16 cellular contexts compared by ENCODE assay signal in genomic region chr1:203661572-203661971, GRCh38. TPM values are rescaled to one million over a fixed set of nuclear protein-coding genes. Genes with fewer than 3 reads are reported as not detected.
DNase-seq lines count a peak whose midpoint lies in the region; ATAC-seq and TF ChIP-seq lines count a peak whose summit lies in the region.
"Had no signal": no experiment of that assay in that cellular context is flagged by ENCODE, and none has a peak within 500 bp of the region (broad histone marks: within the 10 kb centered on the region; RNA-seq: fewer than 3 reads in every experiment).

No MANE protein-coding gene starts in this region.

- H3K27ac ChIP-seq in RWPE1 = peak overlapping the region; percentile 18; the same call in 1 of the 2 replicates
- peak overlapping the region; percentile 1 to 89 (median 70) for H3K27ac ChIP-seq in gastroesophageal sphincter
- H3K27ac ChIP-seq in psoas muscle = peak overlapping the region; percentile 84
- H3K27ac ChIP-seq: thoracic aorta had no signal

- no peak for TF ChIP-seq EP300 in gastroesophageal sphincter (IDR thresholded peaks at IDR 0.05)

- TF ChIP-seq CTCF in RWPE1 (conservative IDR thresholded peaks at IDR 0.05; ENCODE audit: low read depth) (no peak), gastroesophageal sphincter (IDR thresholded peaks at IDR 0.05) (no peak), psoas muscle (IDR thresholded peaks at IDR 0.05) (no peak)

- H3K27me3 ChIP-seq in gastroesophageal sphincter = no peaks in the 10 kb centered on the region
- no peaks in the 10 kb centered on the region for H3K27me3 ChIP-seq in psoas muscle (ENCODE audit: insufficient read depth in 3 of 3, low read length in 2 of 3)
- H3K27me3 ChIP-seq: ascending aorta had no signal

- CTCF ChIA-PET in RWPE1 (lab: Yijun Ruan, JAX) = interaction anchor here (1.0 to 1.6 kb wide), 3 partner anchors 18 to 394 kb away, joined by 3 to 4 read pairs (median 3); no protein-coding TSS in a partner anchor

- no peaks in the 10 kb centered on the region for H3K36me3 ChIP-seq in gastroesophageal sphincter
- H3K36me3 ChIP-seq in psoas muscle (ENCODE audit: insufficient read depth in 1 of 2, low read depth in 1 of 2) = no peaks in the 10 kb centered on the region
- H3K36me3 ChIP-seq: ascending aorta, thoracic aorta had no signal

- H3K4me1 ChIP-seq in gastroesophageal sphincter (peaks cover 13 to 99% (median 33%) of the 10 kb centered on the region in 3 donors), psoas muscle (peaks cover 30% of the 10 kb centered on the region)

- H3K9me3 ChIP-seq in gastroesophageal sphincter = no peaks in the 10 kb centered on the region
- H3K9me3 ChIP-seq in psoas muscle = no peaks in the 10 kb centered on the region
- H3K9me3 ChIP-seq: ascending aorta, Caco-2, thoracic aorta had no signal

- ATAC-seq in gastroesophageal sphincter (peak; percentile 19), psoas muscle (peak; percentile 41 to 69 (median 50))
- ATAC-seq: sciatic nerve had no signal

- TF ChIP-seq POLR2A in gastroesophageal sphincter (IDR thresholded peaks at IDR 0.05) = no peak

- intact Hi-C loops in psoas muscle (cut with DNase I) = loop anchor here (5.0 kb wide), 1 partner anchor 34 kb away; the partner anchor contains the start of gene ATP2B4 (in 2 of the 2)

- H3K4me3 ChIP-seq in gastroesophageal sphincter (no peak overlapping the region), psoas muscle (no peak overlapping the region)
- H3K4me3 ChIP-seq: ascending aorta, thoracic aorta had no signal

- DNase-seq in HT-29 (ENCODE audit: low spot score) = peak; percentile 53
- DNase-seq in RWPE1 (ENCODE audit: low spot score) = no peak
- peak; percentile 41 to 65 for DNase-seq in psoas muscle
- DNase-seq in germinal center (ENCODE audit: low spot score) = no peak
- DNase-seq in NCI-H748 treated with DMSO at 0.1 percent for 48 hours (lab: John Stamatoyannopoulos, UW) = no peak
- DNase-seq in putamen (ENCODE audit: low spot score) = no peak
- no peak for DNase-seq in anterior cingulate cortex (lab: John Stamatoyannopoulos, UW)
- DNase-seq: activated CD8-positive, alpha-beta memory T cell treated with anti-CD3 and anti-CD28 coated beads, Interleukin-2, amount 50 U/mL, for 48 hours; Caco-2; endodermal cell; hypothalamus; MV-4-11 had no signal

- WGBS in gastroesophageal sphincter (ENCODE audit: low coverage in 1 of 2), 2 donors = 26 to 38% methylated on average over 1 to 2 of the region's 2 CpGs
- WGBS in psoas muscle, 3 donors = 6 to 38% (median 12%) methylated on average over 2 of the region's 2 CpGs

- POLR2A ChIA-PET in RWPE1 (lab: Yijun Ruan, JAX; ENCODE audit: low non-redundant PET) = interaction anchor here (0.7 kb wide), 1 partner anchor 74 kb away, joined by 5 read pairs; no protein-coding TSS in a partner anchor

RNA-seq across cellular contexts. Expression of gene ATP2B4, which starts 34.9 kb away (rescaled TPM):
- total RNA-seq in HT-29 (2014; rRNA removed; shearing (Covaris generic)) = 5.5 TPM in 2 replicates
- total RNA-seq in gastroesophageal sphincter (100 to 1,000 TPM; 211 to 454 (median 257) TPM), psoas muscle (10 to 100 TPM; 18.6 to 29.6 (median 27.9) TPM)
- polyA plus RNA-seq in psoas muscle = 10 to 100 TPM; 12.2 to 26.6 (median 15.6) TPM

Comparison
In these comparisons a context has a peak if more than half of its experiments do, and no peak if none do; other contexts are left out.
1. DNase-seq: peak in HT-29 (single experiment) and psoas muscle (2 of 2); none in RWPE1 (single experiment), germinal center (single experiment), NCI-H748 treated with DMSO at 0.1 percent for 48 hours (single experiment), putamen (single experiment) and anterior cingulate cortex (0 of 58).
2. H3K27ac ChIP-seq: peak in every context shown above with its lines; median percentile 84 in psoas muscle; 70 in gastroesophageal sphincter; 18 in RWPE1.
3. RNA of gene ATP2B4, which starts 34.9 kb away (total RNA-seq): 211 to 454 TPM in gastroesophageal sphincter; 18.6 to 29.6 TPM in psoas muscle and 5.5 TPM in HT-29; every median in the first group is over 4 times any median in the second.